In the genomic region with DNA sequence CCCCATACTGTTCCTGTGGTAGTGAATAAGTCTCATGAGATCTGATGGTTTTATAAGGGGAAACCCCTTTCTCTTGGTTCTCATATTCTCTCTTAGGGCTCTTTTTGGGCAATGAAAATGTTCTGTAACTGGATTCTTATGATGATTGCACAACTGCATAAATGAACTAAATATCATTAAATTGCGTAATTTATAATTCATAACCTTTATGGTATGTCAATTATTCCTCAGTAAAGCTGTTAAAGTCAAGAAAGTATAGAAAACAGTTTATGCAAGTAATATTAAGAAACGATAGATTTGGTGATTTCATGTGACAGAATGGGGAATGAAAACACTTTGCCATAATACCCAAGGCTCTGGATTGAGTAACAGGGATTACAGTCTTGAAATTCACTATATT, we compare ENCODE assay signal across 26 cellular contexts. TPM values are rescaled to one million over a fixed set of nuclear protein-coding genes. Genes with fewer than 3 reads are reported as not detected.
DNase-seq lines count a peak whose midpoint lies in the region; ATAC-seq and TF ChIP-seq lines count a peak whose summit lies in the region.
"Had no signal": no experiment of that assay in that cellular context is flagged by ENCODE, and none has a peak within 500 bp of the region (broad histone marks: within the 10 kb centered on the region; RNA-seq: fewer than 3 reads in every experiment).

No MANE protein-coding gene starts in this region.

- H3K79me1 ChIP-seq in IMR-90 (ENCODE audit: low read depth in 1 of 2, low read length in 2 of 2): no peaks in the 10 kb centered on the region

- no peak for TF ChIP-seq POLR2A in IMR-90 (IDR thresholded peaks at IDR 0.05; ENCODE audit: low read depth, low read length)
- TF ChIP-seq POLR2A in tibial nerve (IDR thresholded peaks at IDR 0.05): no peak

- no peak overlapping the region for H3K4me2 ChIP-seq in IMR-90 (ENCODE audit: low read depth, low read length)
- H3K4me2 ChIP-seq: BLaER1 treated with 17β-estradiol and CSF1 and Interleukin-3, amounts not matched to agents 10 nM and 100 nM had no signal

- H3K9me3 Mint-ChIP-seq in activated CD4-positive, alpha-beta memory T cell treated with anti-CD3 and anti-CD28 coated beads for 36 hours: no peaks in the 10 kb centered on the region
- H3K9me3 Mint-ChIP-seq: CD4-positive, alpha-beta memory T cell had no signal

- no peak overlapping the region for H2BK120ac ChIP-seq in IMR-90 (ENCODE audit: low read depth, low read length)

- no peak overlapping the region for H2BK15ac ChIP-seq in IMR-90 (ENCODE audit: low read depth, low read length)

- H3K36me3 ChIP-seq in IMR-90 (ENCODE audit: control insufficient read depth, insufficient read depth, low read length) (no peaks in the 10 kb centered on the region), adipocyte (ENCODE audit: control insufficient read depth, insufficient read depth, low read length, severe bottlenecking) (no peaks in the 10 kb centered on the region), tibial nerve (no peaks in the 10 kb centered on the region)
- H3K36me3 ChIP-seq: BLaER1 treated with 17β-estradiol and CSF1 and Interleukin-3, amounts not matched to agents 10 nM and 100 nM had no signal

- POLR2A ChIA-PET in IMR-90 (lab: Charles Lee; ENCODE audit: unreplicated experiment): no interaction called here
- POLR2A ChIA-PET in activated CD4-positive, alpha-beta memory T cell treated with anti-CD3 and anti-CD28 coated beads for 36 hours (lab: Charles Lee): no interaction called here

- in situ Hi-C loops in IMR-90 (cut with MboI; ENCODE audit: low sequenced_read_pairs): no loop called here

- no peaks in the 10 kb centered on the region for H3K9me3 ChIP-seq in IMR-90 (ENCODE audit: control insufficient read depth, insufficient read depth, low read length)
- no peaks in the 10 kb centered on the region for H3K9me3 ChIP-seq in adipocyte (ENCODE audit: control insufficient read depth, low read length)
- no peaks in the 10 kb centered on the region for H3K9me3 ChIP-seq in tibial nerve
- H3K9me3 ChIP-seq: BLaER1 treated with 17β-estradiol and CSF1 and Interleukin-3, amounts not matched to agents 10 nM and 100 nM; Caco-2 had no signal

- H3K23ac ChIP-seq in IMR-90 (ENCODE audit: low read depth, low read length): no peak overlapping the region

- H3K9me1 ChIP-seq in IMR-90 (ENCODE audit: insufficient read depth, low read length): no peaks in the 10 kb centered on the region

- H4K8ac ChIP-seq in IMR-90 (ENCODE audit: low read depth in 2 of 2, low read length in 2 of 2): no peak overlapping the region

- no peak overlapping the region for H3K27ac Mint-ChIP-seq in activated CD4-positive, alpha-beta memory T cell treated with anti-CD3 and anti-CD28 coated beads for 36 hours
- H3K27ac Mint-ChIP-seq: CD4-positive, alpha-beta memory T cell had no signal

- H4K91ac ChIP-seq in IMR-90 (ENCODE audit: insufficient read depth, low read depth, low read length): no peak overlapping the region

- TF ChIP-seq RAD21 in IMR-90 (IDR thresholded peaks at IDR 0.05; ENCODE audit: low read length): no peak

- no peak overlapping the region for H2AK9ac ChIP-seq in IMR-90 (replicated peaks; ENCODE audit: low read depth, low read length, poor library complexity)

- no peak overlapping the region for H3K14ac ChIP-seq in IMR-90 (replicated peaks; ENCODE audit: low read depth, low read length)

- intact Hi-C loops in IMR-90 (cut with micrococcal nuclease): no loop called here
- intact Hi-C loops in activated CD4-positive, alpha-beta memory T cell treated with anti-CD3 and anti-CD28 coated beads for 36 hours (cut with micrococcal nuclease): no loop called here

- DNase-seq in IMR-90 (no peak), adipocyte (ENCODE audit: low read depth) (peak; percentile 75), fibroblast of mammary gland (ENCODE audit: low read depth) (peak; percentile 3), NCI-H524 treated with DMSO at 0.1 percent for 48 hours (lab: John Stamatoyannopoulos, UW) (no peak), tibial nerve (ENCODE audit: low spot score in 2 of 2) (no peak)
- no peak for DNase-seq in activated CD4-positive, alpha-beta memory T cell treated with anti-CD3 and anti-CD28 coated beads for 36 hours
- DNase-seq: Caco-2; CD4-positive, alpha-beta memory T cell; DMS 273 treated with DMSO at 0.1 percent for 48 hours; DND-41; GOT3; KG1; NCI-H1105 treated with DMSO at 0.1 percent for 48 hours; NCI-H2081; NCI-H2171; NCI-H345; NCI-H524; SHP77 treated with DMSO at 0.1 percent for 48 hours; SW 1271 had no signal

- no peak overlapping the region for H2BK5ac ChIP-seq in IMR-90 (ENCODE audit: low read depth, low read length, poor library complexity, severe bottlenecking)

- no peak for ATAC-seq in IMR-90 (ENCODE audit: low read depth)
- no peak for ATAC-seq in GM18873 (IDR thresholded peaks at IDR 0.05; ENCODE audit: low FRiP score, unreplicated experiment)
- ATAC-seq: HCT116 had no signal

- no peak overlapping the region for H3K4ac ChIP-seq in IMR-90 (ENCODE audit: low read depth, low read length)

- no peak overlapping the region for H2AFZ ChIP-seq in IMR-90 (replicated peaks; ENCODE audit: low read length, poor library complexity)

- TF ChIP-seq EP300 in tibial nerve (IDR thresholded peaks at IDR 0.05): no peak

- H3K27me3 Mint-ChIP-seq in activated CD4-positive, alpha-beta memory T cell treated with anti-CD3 and anti-CD28 coated beads for 36 hours: no peaks in the 10 kb centered on the region
- H3K27me3 Mint-ChIP-seq: CD4-positive, alpha-beta memory T cell had no signal

- no peak overlapping the region for H3K18ac ChIP-seq in IMR-90 (ENCODE audit: low read depth, low read length)

- no peak overlapping the region for H4K5ac ChIP-seq in IMR-90 (ENCODE audit: low read depth, low read length)

- dilution Hi-C loops in IMR-90 (cut with HindIII; ENCODE audit: low sequenced_read_pairs, unreplicated experiment): no loop called here

- no peak overlapping the region for H3K4me3 Mint-ChIP-seq in activated CD4-positive, alpha-beta memory T cell treated with anti-CD3 and anti-CD28 coated beads for 36 hours
- H3K4me3 Mint-ChIP-seq: CD4-positive, alpha-beta memory T cell had no signal

- WGBS in IMR-90 (ENCODE audit: extremely low coverage in 2 of 2, insufficient read length in 1 of 2), 2 experiments: no CpG with 5 or more reads among the region's 2 CpGs
- WGBS in tibial nerve, 2 donors: 76 to 84% methylated on average over 2 of the region's 2 CpGs

- H3K4me1 ChIP-seq in IMR-90 (ENCODE audit: control insufficient read depth, insufficient read depth, low read length) (no peaks in the 10 kb centered on the region), adipocyte (ENCODE audit: control insufficient read depth, insufficient read depth, low read length) (no peaks in the 10 kb centered on the region), tibial nerve (no peaks in the 10 kb centered on the region)
- H3K4me1 ChIP-seq: Caco-2 had no signal

- H3K36me3 Mint-ChIP-seq in activated CD4-positive, alpha-beta memory T cell treated with anti-CD3 and anti-CD28 coated beads for 36 hours: no peaks in the 10 kb centered on the region
- H3K36me3 Mint-ChIP-seq: CD4-positive, alpha-beta memory T cell had no signal

- H3K27me3 ChIP-seq in IMR-90 (ENCODE audit: control insufficient read depth, insufficient read depth, low read length) (no peaks in the 10 kb centered on the region), adipocyte (replicated peaks; ENCODE audit: control insufficient read depth, insufficient read depth, low read length) (no peaks in the 10 kb centered on the region), tibial nerve (no peaks in the 10 kb centered on the region)

- H4K20me1 ChIP-seq in IMR-90 (ENCODE audit: insufficient read depth, low read length): no peaks in the 10 kb centered on the region
- H4K20me1 ChIP-seq: BLaER1 treated with 17β-estradiol and CSF1 and Interleukin-3, amounts not matched to agents 10 nM and 100 nM had no signal

- H3K27ac ChIP-seq in IMR-90 (ENCODE audit: insufficient read depth, low read length): no peak overlapping the region
- H3K27ac ChIP-seq in tibial nerve: no peak overlapping the region
- H3K27ac ChIP-seq: BLaER1 treated with 17β-estradiol and CSF1 and Interleukin-3, amounts not matched to agents 10 nM and 100 nM; SK-N-MC had no signal

- H2AK5ac ChIP-seq in IMR-90 (ENCODE audit: low read depth, low read length): no peak overlapping the region

- H3K9ac ChIP-seq in IMR-90 (ENCODE audit: low read depth, low read length) (no peak overlapping the region), adipocyte (ENCODE audit: low read length) (no peak overlapping the region)
- H3K9ac ChIP-seq: BLaER1 treated with 17β-estradiol and CSF1 and Interleukin-3, amounts not matched to agents 10 nM and 100 nM had no signal

- H3K56ac ChIP-seq in IMR-90 (ENCODE audit: extremely low read depth, insufficient read depth, low read length): no peak overlapping the region

- TF ChIP-seq CTCF in IMR-90 (conservative IDR thresholded peaks at IDR 0.05; ENCODE audit: low read depth, low read length): no peak
- no peak for TF ChIP-seq CTCF in fibroblast of mammary gland (conservative IDR thresholded peaks at IDR 0.05; ENCODE audit: control insufficient read depth, insufficient read depth, low read depth, low read length)
- no peak for TF ChIP-seq CTCF in tibial nerve (IDR thresholded peaks at IDR 0.05)

- H3K4me1 Mint-ChIP-seq in activated CD4-positive, alpha-beta memory T cell treated with anti-CD3 and anti-CD28 coated beads for 36 hours (ENCODE audit: low read depth): no peaks in the 10 kb centered on the region
- H3K4me1 Mint-ChIP-seq: CD4-positive, alpha-beta memory T cell had no signal

- BruUV-seq in IMR-90 (replicated peaks; lab: Mats Ljungman, UMichigan): no TSS peak

- CTCF ChIA-PET in IMR-90 (lab: Yijun Ruan, JAX): no interaction called here
- CTCF ChIA-PET in activated CD4-positive, alpha-beta memory T cell treated with anti-CD3 and anti-CD28 coated beads for 36 hours (lab: Charles Lee): no interaction called here

- H2BK20ac ChIP-seq in IMR-90 (ENCODE audit: low read depth, low read length): no peak overlapping the region

- H3K4me3 ChIP-seq in IMR-90 (ENCODE audit: insufficient read depth, low read depth, low read length) (no peak overlapping the region), adipocyte (ENCODE audit: low read length) (no peak overlapping the region), fibroblast of mammary gland (ENCODE audit: control insufficient read depth, low read depth, low read length) (no peak overlapping the region), tibial nerve (no peak overlapping the region)
- H3K4me3 ChIP-seq: BLaER1 treated with 17β-estradiol and CSF1 and Interleukin-3, amounts not matched to agents 10 nM and 100 nM; SK-N-MC had no signal

TF ChIP-seq in IMR-90, 13 proteins besides CTCF, POLR2A, EP300 and RAD21 (continues in another document):
- TF ChIP-seq SMC3 (IDR thresholded peaks at IDR 0.05; ENCODE audit: low read depth, low read length): no peak

RNA-seq across cellular contexts. Expression of a gene that starts 33.5 kb away (rescaled TPM):
- total RNA-seq in IMR-90 (2012; rRNA removed) (not detected in 2 replicates), tibial nerve (not detected)
- not detected in 2 replicates for polyA plus RNA-seq in IMR-90 (2012; rRNA removed)
- polyA plus RNA-seq in IMR-90 (2012; cell fraction: cytosol; rRNA removed): not detected in 2 replicates
- not detected in 2 replicates for polyA plus RNA-seq in IMR-90 (2012; cell fraction: nucleus; rRNA removed; ENCODE audit: low replicate concordance)
- not detected for total RNA-seq in activated CD4-positive, alpha-beta memory T cell treated with anti-CD3 and anti-CD28 coated beads for 36 hours
- total RNA-seq: A673; Caco-2; CD4-positive, alpha-beta memory T cell; G401; OCI-LY7 had no signal
- polyA plus RNA-seq: CD4-positive, alpha-beta memory T cell had no signal

Comparison
In these comparisons a context has a peak if more than half of its experiments do, and no peak if none do; other contexts are left out.
1. DNase-seq: peak in adipocyte (single experiment) and fibroblast of mammary gland (single experiment); none in IMR-90 (single experiment), NCI-H524 treated with DMSO at 0.1 percent for 48 hours (single experiment), activated CD4-positive, alpha-beta memory T cell treated with anti-CD3 and anti-CD28 coated beads for 36 hours (single experiment) and tibial nerve (0 of 2).